ENCODE assay signal across 17 cellular contexts in the genomic region with DNA sequence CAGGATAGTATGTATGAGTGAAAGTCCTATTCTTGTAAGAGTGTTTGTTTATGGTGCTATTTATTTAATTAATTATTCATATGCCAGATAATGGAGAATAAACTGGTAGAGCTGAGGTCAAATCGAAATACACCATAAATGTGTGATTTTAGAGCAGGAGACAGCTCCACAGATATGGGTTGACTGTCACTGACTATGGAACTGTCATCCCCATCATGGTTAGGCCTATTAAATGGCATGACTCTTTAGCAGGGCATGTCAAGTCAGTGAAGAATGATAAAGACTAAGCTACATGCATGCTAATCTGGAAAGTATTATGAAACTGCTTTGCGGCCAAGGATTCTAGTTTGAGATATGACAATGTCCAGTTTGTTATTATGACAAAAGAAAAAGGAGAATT.
"Had no signal": no experiment of that assay in that cellular context is flagged by ENCODE, and none has a peak within 500 bp of the region (broad histone marks: within the 10 kb centered on the region; RNA-seq: fewer than 3 reads in every experiment).

No MANE protein-coding gene starts in this region.

- FAIRE-seq: frontal cortex, kidney, pancreas, small intestine had no signal

- DNase-seq: dorsolateral prefrontal cortex; effector CD4-positive, alpha-beta T cell; head of caudate nucleus; kidney; natural killer cell; pancreas; right lobe of liver; small intestine; stimulated activated CD4-positive, alpha-beta T cell treated with anti-CD3 and anti-CD28 coated beads, Interleukin-15, amount 100 ng/mL, for 24 hours; stimulated activated CD4-positive, alpha-beta T cell treated with anti-CD3 and anti-CD28 coated beads, Interleukin-2, amount 100 ng/mL, for 48 hours; stimulated activated naive CD4-positive, alpha-beta T cell; stimulated activated naive CD8-positive, alpha-beta T cell treated with anti-CD3 and anti-CD28 coated beads, Interleukin-15, amount 100 ng/mL, for 72 hours; transverse colon; upper lobe of right lung; uterus had no signal

- ATAC-seq: left lobe of liver; natural killer cell; pancreas; right lobe of liver; stimulated activated naive CD8-positive, alpha-beta T cell treated with anti-CD3 and anti-CD28 coated beads, Interleukin-15, amount 100 ng/mL, for 72 hours; upper lobe of right lung had no signal
